Comparison of ENCODE assay signal across 27 cellular contexts in genomic region chr1:55943721-55944435, GRCh38.
"Had no signal": no experiment of that assay in that cellular context is flagged by ENCODE, and none has a peak within 500 bp of the region (broad histone marks: within the 10 kb centered on the region; RNA-seq: fewer than 3 reads in every experiment).

No MANE protein-coding gene starts in this region.

- H3K9me3 Mint-ChIP-seq: activated CD4-positive, alpha-beta T cell treated with anti-CD3 and anti-CD28 coated beads, Interleukin-2, amount 10 ng/mL, durations not matched to agents 7 days and 5 days; activated T-cell treated with anti-CD3 and anti-CD28 coated beads, Interleukin-2, amount 50 U/mL, for 24 hours; activated T-helper 2 cell treated with anti-CD3 and anti-CD28 coated beads, Interferon-gamma antibody, Interleukin-2, Interleukin-4, amounts not matched to agents 10 μg/mL and 5 μg/mL and 100 μg/mL, durations not matched to agents 14 hours and 24 hours and 36 hours; T-helper 1 cell treated with Interleukin-12 subunit alpha and Interleukin-12 subunit beta and Interleukin-4 antibody, amounts not matched to agents 30 μg/mL and 1 μg/mL, for 36 hours; T-helper 2 cell treated with Interferon-gamma antibody and Interleukin-4, amounts not matched to agents 5 μg/mL and 100 μg/mL, for 36 hours had no signal

- H3K36me3 ChIP-seq: adrenal gland, breast epithelium, SJCRH30 had no signal

- H3K27ac ChIP-seq: adrenal gland, body of pancreas, breast epithelium, SJCRH30 had no signal

- DNase-seq: activated CD4-positive, alpha-beta T cell treated with anti-CD3 and anti-CD28 coated beads, Interleukin-2, amount 10 ng/mL, durations not matched to agents 7 days and 5 days; activated CD4-positive, alpha-beta T cell treated with anti-CD3 and anti-CD28 coated beads, Interleukin-2, amount 50 U/mL, for 48 hours; activated CD8-positive, alpha-beta T cell treated with anti-CD3 and anti-CD28 coated beads, Interleukin-2, amount 10 ng/mL, durations not matched to agents 7 days and 5 days; activated gamma-delta T cell; activated naive CD4-positive, alpha-beta T cell treated with Interleukin-2 at 50 U/mL for 16 hours; activated T-cell treated with anti-CD3 and anti-CD28 coated beads, Interleukin-2, amount 50 U/mL, for 24 hours; adrenal gland; body of pancreas; Karpas-422; NCI-H1105; NCI-H1417 treated with DMSO at 0.1 percent for 48 hours; NCI-H187 treated with DMSO at 0.1 percent for 48 hours; NCI-H2081; NCI-H226; NCI-H446 treated with DMSO at 0.1 percent for 48 hours; NCI-H524; SHP77; SJCRH30; SK-N-SH had no signal

- H3K4me3 ChIP-seq: adrenal gland, body of pancreas, breast epithelium, SJCRH30 had no signal

- H3K9ac ChIP-seq: SK-N-SH had no signal

- H3K27ac Mint-ChIP-seq: activated CD4-positive, alpha-beta T cell treated with anti-CD3 and anti-CD28 coated beads, Interleukin-2, amount 10 ng/mL, durations not matched to agents 7 days and 5 days; activated CD8-positive, alpha-beta T cell treated with anti-CD3 and anti-CD28 coated beads, Interleukin-2, amount 10 ng/mL, durations not matched to agents 7 days and 5 days; activated naive CD4-positive, alpha-beta T cell treated with anti-CD3 and anti-CD28 coated beads, Interleukin-2, amount 50 U/mL, for 72 hours; activated T-cell treated with anti-CD3 and anti-CD28 coated beads, Interleukin-2, amount 50 U/mL, for 24 hours; activated T-helper 2 cell treated with anti-CD3 and anti-CD28 coated beads, Interferon-gamma antibody, Interleukin-2, Interleukin-4, amounts not matched to agents 10 μg/mL and 5 μg/mL and 100 μg/mL, durations not matched to agents 14 hours and 24 hours and 36 hours; T-helper 1 cell treated with Interleukin-12 subunit alpha and Interleukin-12 subunit beta and Interleukin-4 antibody, amounts not matched to agents 30 μg/mL and 1 μg/mL, for 36 hours; T-helper 2 cell treated with Interferon-gamma antibody and Interleukin-4, amounts not matched to agents 5 μg/mL and 100 μg/mL, for 36 hours had no signal

- H3K4me1 Mint-ChIP-seq: activated CD4-positive, alpha-beta T cell treated with anti-CD3 and anti-CD28 coated beads, Interleukin-2, amount 10 ng/mL, durations not matched to agents 7 days and 5 days had no signal

- H3K4me2 ChIP-seq: SK-N-SH had no signal

- H3K9me3 ChIP-seq: adrenal gland, body of pancreas, breast epithelium, SJCRH30, SK-N-SH had no signal

- H3K36me3 Mint-ChIP-seq: activated naive CD4-positive, alpha-beta T cell treated with anti-CD3 and anti-CD28 coated beads, Interleukin-2, amount 50 U/mL, for 72 hours had no signal

- H3K4me1 ChIP-seq: adrenal gland, body of pancreas, breast epithelium had no signal

- FAIRE-seq: astrocyte, TTC549 had no signal

- H3K27me3 Mint-ChIP-seq: activated CD4-positive, alpha-beta T cell treated with anti-CD3 and anti-CD28 coated beads, Interleukin-2, amount 10 ng/mL, durations not matched to agents 7 days and 5 days had no signal

- H3K4me3 Mint-ChIP-seq: activated CD4-positive, alpha-beta T cell treated with anti-CD3 and anti-CD28 coated beads, Interleukin-2, amount 10 ng/mL, durations not matched to agents 7 days and 5 days; activated CD8-positive, alpha-beta T cell treated with anti-CD3 and anti-CD28 coated beads, Interleukin-2, amount 10 ng/mL, durations not matched to agents 7 days and 5 days; activated T-cell treated with anti-CD3 and anti-CD28 coated beads, Interleukin-2, amount 50 U/mL, for 24 hours; T-helper 1 cell treated with Interleukin-12 subunit alpha and Interleukin-12 subunit beta and Interleukin-4 antibody, amounts not matched to agents 30 μg/mL and 1 μg/mL, for 36 hours; T-helper 2 cell treated with Interferon-gamma antibody and Interleukin-4, amounts not matched to agents 5 μg/mL and 100 μg/mL, for 36 hours had no signal

- H3K27me3 ChIP-seq: adrenal gland, body of pancreas, breast epithelium, SJCRH30 had no signal

- ATAC-seq: activated CD8-positive, alpha-beta T cell treated with anti-CD3 and anti-CD28 coated beads, Interleukin-2, amount 10 ng/mL, durations not matched to agents 7 days and 5 days; activated naive CD4-positive, alpha-beta T cell treated with anti-CD3 and anti-CD28 coated beads, Interleukin-2, amount 50 U/mL, for 72 hours; body of pancreas; Panc1 had no signal
